Comparison of ENCODE assay signal across 13 cellular contexts in the genomic region with DNA sequence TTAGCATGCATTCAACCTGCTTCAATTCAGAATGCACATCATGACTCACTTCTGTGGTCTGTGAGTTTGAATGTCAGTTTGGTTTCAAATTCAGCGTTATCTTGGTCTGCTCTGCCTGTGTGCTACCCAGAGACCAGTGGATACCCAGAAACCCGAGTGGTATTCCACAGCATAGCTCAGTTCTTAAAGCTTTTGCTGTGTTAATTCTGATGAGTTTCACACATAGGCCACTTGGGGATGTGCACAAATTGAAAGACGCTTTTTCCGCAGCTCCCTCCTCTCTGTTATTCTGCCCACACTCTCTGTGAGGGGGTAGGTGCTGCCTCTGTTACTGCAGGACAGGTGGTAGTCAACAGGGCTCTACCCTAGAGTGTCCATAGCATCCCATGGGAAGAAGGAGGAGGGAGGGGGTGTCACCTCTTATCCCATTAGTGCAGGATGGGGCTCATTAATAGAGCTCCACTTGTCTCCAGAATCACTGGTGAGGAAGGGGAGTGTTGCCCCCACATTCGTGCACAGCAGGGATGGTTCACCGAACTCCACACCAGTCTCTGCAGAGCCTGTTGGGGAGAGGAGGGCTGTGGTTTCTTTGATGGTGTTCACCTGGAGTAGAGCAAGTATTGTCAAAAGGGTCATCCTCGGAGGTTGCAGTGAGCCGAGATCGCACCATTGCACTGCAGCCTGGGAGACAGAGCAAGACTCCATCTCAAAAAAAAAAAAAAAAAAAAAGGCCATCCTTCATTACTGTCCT. TPM values are rescaled to one million over a fixed set of nuclear protein-coding genes. Genes with fewer than 3 reads are reported as not detected.
DNase-seq lines count a peak whose midpoint lies in the region; ATAC-seq lines count a peak whose summit lies in the region.
"Had no signal": no experiment of that assay in that cellular context is flagged by ENCODE, and none has a peak within 500 bp of the region (broad histone marks: within the 10 kb centered on the region; RNA-seq: fewer than 3 reads in every experiment).

No MANE protein-coding gene starts in this region.

- no peaks in the 10 kb centered on the region for H3K27me3 Mint-ChIP-seq in activated T-helper 1 cell treated with anti-CD3 and anti-CD28 coated beads, Interleukin-12 subunit alpha, Interleukin-12 subunit beta, Interleukin-2, Interleukin-4 antibody, amounts not matched to agents 30 ng/mL and 10 ng/mL and 1 ng/mL, durations not matched to agents 14 hours and 24 hours and 36 hours (ENCODE audit: insufficient read depth)
- H3K27me3 Mint-ChIP-seq: memory B cell had no signal

- H3K27ac ChIP-seq in KOPT-K1 (ENCODE audit: low read depth, low read length, poor library complexity, severe bottlenecking) = peak overlapping the region; percentile 51
- H3K27ac ChIP-seq: adrenal gland, hepatocyte had no signal

- ATAC-seq in GM18511 (IDR thresholded peaks at IDR 0.05; ENCODE audit: unreplicated experiment) = no peak

- H3K4me3 Mint-ChIP-seq in activated T-helper 1 cell treated with anti-CD3 and anti-CD28 coated beads, Interleukin-12 subunit alpha, Interleukin-12 subunit beta, Interleukin-2, Interleukin-4 antibody, amounts not matched to agents 30 ng/mL and 10 ng/mL and 1 ng/mL, durations not matched to agents 14 hours and 24 hours and 36 hours = peak overlapping the region; percentile 68
- H3K4me3 Mint-ChIP-seq: memory B cell had no signal

- DNase-seq in ACHN (peak; percentile 22), glomerular visceral epithelial cell (ENCODE audit: extremely low spot score) (peak; percentile 60), NCI-H2227 treated with DMSO at 0.1 percent for 48 hours (lab: John Stamatoyannopoulos, UW) (no peak), NCI-H1048 (lab: John Stamatoyannopoulos, UW) (no peak), COLO829 (ENCODE audit: low spot score) (no peak)
- DNase-seq in activated T-helper 1 cell treated with anti-CD3 and anti-CD28 coated beads, Interleukin-12 subunit alpha, Interleukin-12 subunit beta, Interleukin-2, Interleukin-4 antibody, amounts not matched to agents 30 ng/mL and 10 ng/mL and 1 ng/mL, durations not matched to agents 14 hours and 24 hours and 36 hours (ENCODE audit: low spot score) = peak; percentile 60
- DNase-seq: NCI-H2029, T-helper 9 cell had no signal

- intact Hi-C loops in activated T-helper 1 cell treated with anti-CD3 and anti-CD28 coated beads, Interleukin-12 subunit alpha, Interleukin-12 subunit beta, Interleukin-2, Interleukin-4 antibody, amounts not matched to agents 30 ng/mL and 10 ng/mL and 1 ng/mL, durations not matched to agents 14 hours and 24 hours and 36 hours (cut with micrococcal nuclease) = loop anchor here (1.0 kb wide), 4 partner anchors 19 to 77 kb away; a partner anchor contains a TSS

- H3K36me3 ChIP-seq in KOPT-K1 (ENCODE audit: insufficient read depth, low read length) = peaks cover 73% of the 10 kb centered on the region
- H3K36me3 ChIP-seq: adrenal gland had no signal

- H3K36me3 Mint-ChIP-seq in activated T-helper 1 cell treated with anti-CD3 and anti-CD28 coated beads, Interleukin-12 subunit alpha, Interleukin-12 subunit beta, Interleukin-2, Interleukin-4 antibody, amounts not matched to agents 30 ng/mL and 10 ng/mL and 1 ng/mL, durations not matched to agents 14 hours and 24 hours and 36 hours (ENCODE audit: low read depth) = peaks cover 67% of the 10 kb centered on the region

- H3K9me3 ChIP-seq in KOPT-K1 (ENCODE audit: insufficient read depth, low read length, poor library complexity, severe bottlenecking) = peaks cover 20% of the 10 kb centered on the region
- H3K9me3 ChIP-seq: adrenal gland had no signal

- in situ Hi-C loops in ACHN (cut with HindIII; ENCODE audit: low pct_ligation_motif_present, low pct_unique_long_range_greater_than_20kb, low sequenced_read_pairs) = no loop called here

- H3K27ac Mint-ChIP-seq in activated T-helper 1 cell treated with anti-CD3 and anti-CD28 coated beads, Interleukin-12 subunit alpha, Interleukin-12 subunit beta, Interleukin-2, Interleukin-4 antibody, amounts not matched to agents 30 ng/mL and 10 ng/mL and 1 ng/mL, durations not matched to agents 14 hours and 24 hours and 36 hours = peak overlapping the region; percentile 88
- H3K27ac Mint-ChIP-seq: memory B cell had no signal

- H3K4me1 Mint-ChIP-seq in activated T-helper 1 cell treated with anti-CD3 and anti-CD28 coated beads, Interleukin-12 subunit alpha, Interleukin-12 subunit beta, Interleukin-2, Interleukin-4 antibody, amounts not matched to agents 30 ng/mL and 10 ng/mL and 1 ng/mL, durations not matched to agents 14 hours and 24 hours and 36 hours (ENCODE audit: low read depth) = peaks cover 62% of the 10 kb centered on the region

- peaks cover 23% of the 10 kb centered on the region for H3K9me3 Mint-ChIP-seq in activated T-helper 1 cell treated with anti-CD3 and anti-CD28 coated beads, Interleukin-12 subunit alpha, Interleukin-12 subunit beta, Interleukin-2, Interleukin-4 antibody, amounts not matched to agents 30 ng/mL and 10 ng/mL and 1 ng/mL, durations not matched to agents 14 hours and 24 hours and 36 hours
- H3K9me3 Mint-ChIP-seq: memory B cell had no signal

RNA-seq across cellular contexts. Expression of a gene that starts 29.2 kb away (rescaled TPM):
- 2.2 and 2.6 TPM in 2 replicates for total RNA-seq in activated T-helper 1 cell treated with anti-CD3 and anti-CD28 coated beads, Interleukin-12 subunit alpha, Interleukin-12 subunit beta, Interleukin-2, Interleukin-4 antibody, amounts not matched to agents 30 ng/mL and 10 ng/mL and 1 ng/mL, durations not matched to agents 14 hours and 24 hours and 36 hours

RNA-seq across cellular contexts. Expression of a gene that starts 34.8 kb away (rescaled TPM):
- total RNA-seq in activated T-helper 1 cell treated with anti-CD3 and anti-CD28 coated beads, Interleukin-12 subunit alpha, Interleukin-12 subunit beta, Interleukin-2, Interleukin-4 antibody, amounts not matched to agents 30 ng/mL and 10 ng/mL and 1 ng/mL, durations not matched to agents 14 hours and 24 hours and 36 hours = 295 and 297 TPM in 2 replicates

Comparison
In these comparisons a context has a peak if more than half of its experiments do, and no peak if none do; other contexts are left out.
1. DNase-seq: peak in ACHN (single experiment), activated T-helper 1 cell treated with anti-CD3 and anti-CD28 coated beads, Interleukin-12 subunit alpha, Interleukin-12 subunit beta, Interleukin-2, Interleukin-4 antibody, amounts not matched to agents 30 ng/mL and 10 ng/mL and 1 ng/mL, durations not matched to agents 14 hours and 24 hours and 36 hours (single experiment) and glomerular visceral epithelial cell (single experiment); none in NCI-H2227 treated with DMSO at 0.1 percent for 48 hours (single experiment), NCI-H1048 (single experiment) and COLO829 (single experiment).